Comparison of ENCODE assay signal across 28 cellular contexts in genomic region chr1:41816061-41816460, GRCh38.
"Had no signal": no experiment of that assay in that cellular context is flagged by ENCODE, and none has a peak within 500 bp of the region (broad histone marks: within the 10 kb centered on the region; RNA-seq: fewer than 3 reads in every experiment).

No MANE protein-coding gene starts in this region.

- DNase-seq: activated B cell treated with CpG ODN at 0.5 μM for 24 hours; activated CD4-positive, alpha-beta memory T cell treated with anti-CD3 and anti-CD28 coated beads for 36 hours; activated CD4-positive, alpha-beta T cell treated with anti-CD3 and anti-CD28 coated beads for 4 hours; activated CD4-positive, alpha-beta T cell treated with anti-CD3 and anti-CD28 coated beads, Interleukin-2, amount 10 ng/mL, durations not matched to agents 24 days and 14 days; activated CD4-positive, alpha-beta T cell treated with anti-CD3 and anti-CD28 coated beads, Interleukin-2, amount 50 U/mL, for 1 hour; activated CD4-positive, alpha-beta T cell treated with anti-CD3 and anti-CD28 coated beads, Interleukin-2, amount 50 U/mL, for 4 hours; activated CD4-positive, CD25-positive, alpha-beta regulatory T cell treated with anti-CD3 and anti-CD28 coated beads, Interleukin-2, amount 50 U/mL, for 72 hours; activated CD8-positive, alpha-beta memory T cell treated with anti-CD3 and anti-CD28 coated beads, Interleukin-2, amount 50 U/mL, for 4 hours; activated CD8-positive, alpha-beta T cell treated with anti-CD3 and anti-CD28 coated beads for 36 hours; activated effector memory CD4-positive, alpha-beta T cell treated with Interleukin-2 at 50 U/mL for 16 hours; activated gamma-delta T cell; activated naive CD4-positive, alpha-beta T cell treated with anti-CD3 and anti-CD28 coated beads, Interleukin-2, amount 10 ng/mL, durations not matched to agents 7 days and 5 days; activated naive CD4-positive, alpha-beta T cell treated with Interleukin-2 at 50 U/mL for 16 hours; activated naive CD8-positive, alpha-beta T cell treated with anti-CD3 and anti-CD28 coated beads, Interleukin-2, amount 10 ng/mL, durations not matched to agents 7 days and 5 days; activated naive CD8-positive, alpha-beta T cell treated with anti-CD3 and anti-CD28 coated beads, Interleukin-2, amount 50 U/mL, for 24 hours; activated T-cell treated with anti-CD3 and anti-CD28 coated beads for 4 hours; activated T-cell treated with anti-CD3 and anti-CD28 coated beads, Interleukin-2, amount 50 U/mL, for 1 hour; activated T-cell treated with anti-CD3 and anti-CD28 coated beads, Interleukin-2, amount 50 U/mL, for 4 hours; activated T-cell treated with anti-CD3 and anti-CD28 coated beads, Interleukin-2, amount 50 U/mL, for 72 hours; amygdala; anterior cingulate cortex; central memory CD4-positive, alpha-beta T cell; T-helper 1 cell; T-helper 2 cell; T-helper 9 cell had no signal

- H3K36me3 ChIP-seq: ascending aorta, cardiac muscle cell had no signal

- H3K9me3 ChIP-seq: ascending aorta had no signal

- H3K4me3 ChIP-seq: ascending aorta, cardiac muscle cell had no signal

- ATAC-seq: activated CD8-positive, alpha-beta T cell treated with anti-CD3 and anti-CD28 coated beads for 36 hours; activated naive CD8-positive, alpha-beta T cell treated with anti-CD3 and anti-CD28 coated beads, Interleukin-2, amount 50 U/mL, for 24 hours; activated T-cell treated with anti-CD3 and anti-CD28 coated beads, Interleukin-2, amount 50 U/mL, for 4 hours; activated T-cell treated with anti-CD3 and anti-CD28 coated beads, Interleukin-2, amount 50 U/mL, for 72 hours had no signal

- H3K27me3 ChIP-seq: ascending aorta, cardiac muscle cell had no signal

- H3K27ac ChIP-seq: ascending aorta, cardiac muscle cell, VCaP had no signal
